9 cellular contexts compared by ENCODE assay signal in the genomic region with DNA sequence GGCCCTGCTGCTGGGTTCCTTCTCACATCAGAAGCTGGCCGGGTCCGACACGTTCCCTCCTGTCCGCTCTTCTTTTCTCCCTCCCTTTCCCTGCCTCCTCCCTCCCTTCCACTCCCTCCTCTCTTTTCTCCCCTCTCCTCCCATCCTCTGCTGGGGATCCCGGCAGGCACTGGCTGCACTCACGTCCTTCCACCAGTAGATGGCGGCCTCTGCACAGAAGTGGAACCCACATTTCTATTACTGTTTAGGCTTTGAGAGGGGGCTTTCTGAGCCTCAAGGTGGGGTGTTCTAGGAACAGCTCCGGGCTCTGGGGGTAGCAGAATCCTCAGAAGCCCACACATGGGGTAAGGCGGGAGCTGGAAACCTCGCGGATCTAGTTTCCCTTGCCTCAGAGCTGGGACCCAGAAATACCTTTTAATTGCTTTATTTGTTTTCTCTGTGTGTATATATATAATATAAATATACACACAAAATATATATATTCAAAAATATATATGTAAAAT.
DNase-seq lines count a peak whose midpoint lies in the region; ATAC-seq and TF ChIP-seq lines count a peak whose summit lies in the region.
"Had no signal": no experiment of that assay in that cellular context is flagged by ENCODE, and none has a peak within 500 bp of the region (broad histone marks: within the 10 kb centered on the region; RNA-seq: fewer than 3 reads in every experiment).

No MANE protein-coding gene starts in this region.

- TF ChIP-seq CTCF in body of pancreas (IDR thresholded peaks at IDR 0.05) = peak; percentile 67 to 96 (median 90)

- H3K27me3 ChIP-seq in body of pancreas = no peaks in the 10 kb centered on the region

- no peaks in the 10 kb centered on the region for H3K4me1 Mint-ChIP-seq in T-helper 2 cell treated with Interferon-gamma antibody and Interleukin-4, amounts not matched to agents 5 μg/mL and 100 μg/mL, for 36 hours (ENCODE audit: low read depth)

- peaks cover 62% of the 10 kb centered on the region for H3K4me1 ChIP-seq in body of pancreas

- no peak for TF ChIP-seq POLR2A in body of pancreas (IDR thresholded peaks at IDR 0.05)

- no peak overlapping the region for H3K4me3 Mint-ChIP-seq in T-helper 2 cell treated with Interferon-gamma antibody and Interleukin-4, amounts not matched to agents 5 μg/mL and 100 μg/mL, for 36 hours
- H3K4me3 Mint-ChIP-seq: T-helper 17 cell had no signal

- no peaks in the 10 kb centered on the region for H3K36me3 Mint-ChIP-seq in T-helper 2 cell treated with Interferon-gamma antibody and Interleukin-4, amounts not matched to agents 5 μg/mL and 100 μg/mL, for 36 hours (ENCODE audit: low read depth)

- no peaks in the 10 kb centered on the region for H3K9me3 ChIP-seq in body of pancreas

- H3K9me3 Mint-ChIP-seq in T-helper 2 cell treated with Interferon-gamma antibody and Interleukin-4, amounts not matched to agents 5 μg/mL and 100 μg/mL, for 36 hours = no peaks in the 10 kb centered on the region

- H3K27ac ChIP-seq in body of pancreas = peak overlapping the region in 2 of 4 donors; percentile 28 to 36

- DNase-seq in DMS79 treated with DMSO at 0.1 percent for 48 hours (lab: John Stamatoyannopoulos, UW) = peak; percentile 55
- DNase-seq in HK-2 (ENCODE audit: unreplicated experiment) = peak; percentile 38
- peak; percentile 5 for DNase-seq in T-helper 2 cell treated with Interferon-gamma antibody and Interleukin-4, amounts not matched to agents 5 μg/mL and 100 μg/mL, for 36 hours (ENCODE audit: low spot score)
- peak; percentile 56 to 73 (median 70) for DNase-seq in body of pancreas
- peak; percentile 56 for DNase-seq in left lobe of liver (ENCODE audit: low spot score)
- DNase-seq in stimulated activated CD8-positive, alpha-beta memory T cell treated with anti-CD3 and anti-CD28 coated beads, Interleukin-2, amount 100 ng/mL, for 48 hours (ENCODE audit: low read depth in 2 of 2) = peak; percentile 8 to 25
- no peak for DNase-seq in NCI-H774 (lab: John Stamatoyannopoulos, UW)

- H3K27ac Mint-ChIP-seq in T-helper 2 cell treated with Interferon-gamma antibody and Interleukin-4, amounts not matched to agents 5 μg/mL and 100 μg/mL, for 36 hours = no peak overlapping the region
- H3K27ac Mint-ChIP-seq: T-helper 17 cell had no signal

- ATAC-seq in body of pancreas = no peak
- ATAC-seq in left lobe of liver = peak; percentile 33
- ATAC-seq in GM19351 (IDR thresholded peaks at IDR 0.05; ENCODE audit: unreplicated experiment) = no peak
- ATAC-seq: T-helper 17 cell had no signal

- H3K4me3 ChIP-seq in body of pancreas = no peak overlapping the region

- no peaks in the 10 kb centered on the region for H3K36me3 ChIP-seq in body of pancreas (replicated peaks in 1 of 2; ENCODE audit: insufficient read depth in 1 of 2, low read depth in 2 of 2)

- WGBS in body of pancreas, 2 donors = 1 to 3% methylated on average over 11 of the region's 11 CpGs

- H3K27me3 Mint-ChIP-seq in T-helper 2 cell treated with Interferon-gamma antibody and Interleukin-4, amounts not matched to agents 5 μg/mL and 100 μg/mL, for 36 hours (ENCODE audit: low read depth) = peaks cover 4% of the 10 kb centered on the region

- intact Hi-C loops in body of pancreas (cut with DNase I) = no loop called here
